17 cellular contexts compared by ENCODE assay signal in the genomic region with DNA sequence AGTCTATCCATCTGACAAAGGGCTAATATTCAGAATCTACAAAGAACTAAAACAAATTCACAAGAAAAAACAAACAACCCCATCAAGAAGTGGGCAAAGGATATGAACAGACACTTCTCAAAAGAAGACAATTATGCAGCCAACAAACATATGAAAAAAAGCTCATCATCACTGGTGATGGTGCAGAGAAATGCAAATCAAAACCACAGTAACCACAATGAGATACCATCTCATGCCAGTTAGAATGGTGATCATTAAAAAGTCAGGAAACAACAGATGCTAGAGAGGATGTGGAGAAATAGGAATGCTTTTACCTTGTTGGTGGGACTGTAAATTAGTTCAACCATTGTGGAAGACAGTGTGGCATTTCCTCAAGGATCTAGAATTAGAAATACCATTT. TPM values are rescaled to one million over a fixed set of nuclear protein-coding genes. Genes with fewer than 3 reads are reported as not detected.
"Had no signal": no experiment of that assay in that cellular context is flagged by ENCODE, and none has a peak within 500 bp of the region (broad histone marks: within the 10 kb centered on the region; RNA-seq: fewer than 3 reads in every experiment).

No MANE protein-coding gene starts in this region.

RNA-seq across cellular contexts. Expression of gene IFNW1, which starts 13.4 kb away (rescaled TPM):
- total RNA-seq: activated CD4-positive, alpha-beta memory T cell treated with anti-CD3 and anti-CD28 coated beads for 36 hours; activated CD4-positive, alpha-beta T cell treated with anti-CD3 and anti-CD28 coated beads for 36 hours; activated CD4-positive, alpha-beta T cell treated with anti-CD3 and anti-CD28 coated beads, Interleukin-2, amount 10 ng/mL, durations not matched to agents 24 days and 14 days; activated naive CD4-positive, alpha-beta T cell treated with anti-CD3 and anti-CD28 coated beads, Interleukin-2, amount 50 U/mL, for 72 hours; activated naive CD8-positive, alpha-beta T cell treated with anti-CD3 and anti-CD28 coated beads, Interleukin-2, amount 10 ng/mL, durations not matched to agents 7 days and 5 days; activated T-cell treated with anti-CD3 and anti-CD28 coated beads, Interleukin-2, amount 50 U/mL, for 72 hours; activated T-helper 17 cell treated with anti-CD3 and anti-CD28 coated beads, Interleukin-2, amount 50 U/mL, for 72 hours; astrocyte; bronchial epithelial cell; cardiac septum; chondrocyte; dermis blood vessel endothelial cell; esophagus muscularis mucosa; foreskin keratinocyte; gastrocnemius medialis; heart left ventricle had no signal
- polyA plus RNA-seq: adipose tissue, foreskin keratinocyte, heart left ventricle had no signal

RNA-seq across cellular contexts. Expression of gene IFNA21, which starts 38.3 kb away (rescaled TPM):
- total RNA-seq: activated CD4-positive, alpha-beta memory T cell treated with anti-CD3 and anti-CD28 coated beads for 36 hours; activated CD4-positive, alpha-beta T cell treated with anti-CD3 and anti-CD28 coated beads for 36 hours; activated CD4-positive, alpha-beta T cell treated with anti-CD3 and anti-CD28 coated beads, Interleukin-2, amount 10 ng/mL, durations not matched to agents 24 days and 14 days; activated naive CD4-positive, alpha-beta T cell treated with anti-CD3 and anti-CD28 coated beads, Interleukin-2, amount 50 U/mL, for 72 hours; activated naive CD8-positive, alpha-beta T cell treated with anti-CD3 and anti-CD28 coated beads, Interleukin-2, amount 10 ng/mL, durations not matched to agents 7 days and 5 days; activated T-cell treated with anti-CD3 and anti-CD28 coated beads, Interleukin-2, amount 50 U/mL, for 72 hours; activated T-helper 17 cell treated with anti-CD3 and anti-CD28 coated beads, Interleukin-2, amount 50 U/mL, for 72 hours; astrocyte; bronchial epithelial cell; cardiac septum; chondrocyte; dermis blood vessel endothelial cell; esophagus muscularis mucosa; foreskin keratinocyte; gastrocnemius medialis; heart left ventricle had no signal
- polyA plus RNA-seq: adipose tissue, foreskin keratinocyte, heart left ventricle had no signal

RNA-seq across cellular contexts. Expression of gene IFNB1, which starts 50.4 kb away (rescaled TPM):
- total RNA-seq: activated CD4-positive, alpha-beta T cell treated with anti-CD3 and anti-CD28 coated beads, Interleukin-2, amount 10 ng/mL, durations not matched to agents 24 days and 14 days; activated T-helper 17 cell treated with anti-CD3 and anti-CD28 coated beads, Interleukin-2, amount 50 U/mL, for 72 hours; cardiac septum; chondrocyte; dermis blood vessel endothelial cell; esophagus muscularis mucosa; foreskin keratinocyte; gastrocnemius medialis; heart left ventricle had no signal
- polyA plus RNA-seq: adipose tissue, foreskin keratinocyte, heart left ventricle had no signal

RNA-seq across cellular contexts. Expression of gene IFNA4, which starts 59.2 kb away (rescaled TPM):
- total RNA-seq: activated CD4-positive, alpha-beta memory T cell treated with anti-CD3 and anti-CD28 coated beads for 36 hours; activated CD4-positive, alpha-beta T cell treated with anti-CD3 and anti-CD28 coated beads for 36 hours; activated CD4-positive, alpha-beta T cell treated with anti-CD3 and anti-CD28 coated beads, Interleukin-2, amount 10 ng/mL, durations not matched to agents 24 days and 14 days; activated naive CD4-positive, alpha-beta T cell treated with anti-CD3 and anti-CD28 coated beads, Interleukin-2, amount 50 U/mL, for 72 hours; activated naive CD8-positive, alpha-beta T cell treated with anti-CD3 and anti-CD28 coated beads, Interleukin-2, amount 10 ng/mL, durations not matched to agents 7 days and 5 days; activated T-cell treated with anti-CD3 and anti-CD28 coated beads, Interleukin-2, amount 50 U/mL, for 72 hours; activated T-helper 17 cell treated with anti-CD3 and anti-CD28 coated beads, Interleukin-2, amount 50 U/mL, for 72 hours; astrocyte; bronchial epithelial cell; cardiac septum; chondrocyte; dermis blood vessel endothelial cell; esophagus muscularis mucosa; foreskin keratinocyte; gastrocnemius medialis; heart left ventricle had no signal
- polyA plus RNA-seq: adipose tissue, foreskin keratinocyte, heart left ventricle had no signal
